ENCODE assay signal across 15 cellular contexts in the genomic region with DNA sequence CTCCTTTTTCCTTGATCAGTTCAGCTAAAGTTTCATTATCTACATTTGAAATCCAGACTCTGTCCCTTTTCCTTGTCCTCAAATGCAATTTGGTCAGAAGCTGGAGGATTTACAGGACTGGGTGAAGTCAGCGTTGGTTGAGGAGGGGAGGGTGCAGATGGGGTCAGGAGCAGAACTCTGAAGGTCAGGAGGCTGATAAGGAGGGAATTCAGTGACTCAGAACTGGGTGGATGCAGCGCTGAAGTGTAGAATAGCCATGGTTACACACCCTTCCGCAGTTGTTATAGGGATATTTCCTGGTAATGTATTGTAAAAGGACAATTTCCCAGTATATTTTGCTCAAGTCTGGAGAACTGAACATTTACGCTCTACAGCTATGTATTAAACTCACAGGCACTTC.
DNase-seq lines count a peak whose midpoint lies in the region; ATAC-seq, FAIRE-seq and TF ChIP-seq lines count a peak whose summit lies in the region.
"Had no signal": no experiment of that assay in that cellular context is flagged by ENCODE, and none has a peak within 500 bp of the region (broad histone marks: within the 10 kb centered on the region; RNA-seq: fewer than 3 reads in every experiment).

No MANE protein-coding gene starts in this region.

- H3K36me3 Mint-ChIP-seq in type B pancreatic cell (no peaks in the 10 kb centered on the region), natural killer cell (no peaks in the 10 kb centered on the region)
- H3K36me3 Mint-ChIP-seq: CD4-positive, alpha-beta memory T cell had no signal

- H3K4me1 ChIP-seq in colonic mucosa: peaks cover 9% of the 10 kb centered on the region
- H3K4me1 ChIP-seq in keratinocyte (ENCODE audit: control insufficient read depth, extremely low read depth, insufficient read depth, low read length): peaks cover 12% of the 10 kb centered on the region
- H3K4me1 ChIP-seq in BE2C: no peaks in the 10 kb centered on the region
- H3K4me1 ChIP-seq in Peyer's patch: no peaks in the 10 kb centered on the region
- H3K4me1 ChIP-seq: HAP-1 had no signal

- H3K9me1 ChIP-seq in keratinocyte (ENCODE audit: control insufficient read depth, extremely low read depth, insufficient read depth, low read length): no peaks in the 10 kb centered on the region

- H3K27ac ChIP-seq in colonic mucosa (peak overlapping the region; percentile 8), keratinocyte (ENCODE audit: control insufficient read depth, insufficient read depth, low read length) (no peak overlapping the region), Peyer's patch (no peak overlapping the region)
- H3K27ac ChIP-seq: SJSA1, WERI-Rb-1 had no signal

- TF ChIP-seq CTCF in colonic mucosa (IDR thresholded peaks at IDR 0.05) (no peak), keratinocyte (optimal IDR thresholded peaks at IDR 0.05 in 1 of 3, IDR thresholded peaks at IDR 0.05 in 1 of 3, conservative IDR thresholded peaks at IDR 0.05 in 1 of 3; ENCODE audit: extremely low read depth in 1 of 3, insufficient read depth in 2 of 3, low read length in 3 of 3) (no peak), type B pancreatic cell (conservative IDR thresholded peaks at IDR 0.05) (no peak), natural killer cell (IDR thresholded peaks at IDR 0.05) (no peak), BE2C (IDR thresholded peaks at IDR 0.05; ENCODE audit: low read depth, low read length) (no peak), Peyer's patch (IDR thresholded peaks at IDR 0.05) (no peak)

- no peaks in the 10 kb centered on the region for H3K79me2 ChIP-seq in keratinocyte (ENCODE audit: control insufficient read depth, insufficient read depth, low read length)

- H3K27me3 ChIP-seq in colonic mucosa (no peaks in the 10 kb centered on the region), keratinocyte (ENCODE audit: control insufficient read depth, extremely low read depth, insufficient read depth, low read length) (no peaks in the 10 kb centered on the region), BE2C (no peaks in the 10 kb centered on the region), Peyer's patch (no peaks in the 10 kb centered on the region)

- DNase-seq in OCI-M1 (lab: John Stamatoyannopoulos, UW) (peak; percentile 23), colonic mucosa (peak; percentile 73), keratinocyte (ENCODE audit: low read depth, low spot score) (no peak), type B pancreatic cell (ENCODE audit: extremely low spot score, unreplicated experiment) (no peak), natural killer cell (no peak), BE2C (no peak), Peyer's patch (no peak)
- DNase-seq: activated CD8-positive, alpha-beta memory T cell treated with anti-CD3 and anti-CD28 coated beads, Interleukin-2, amount 50 U/mL, for 48 hours; CD4-positive, alpha-beta memory T cell; endodermal cell; NCI-H1694 treated with DMSO at 0.1 percent for 48 hours; NCI-H82; WERI-Rb-1 had no signal

- no peaks in the 10 kb centered on the region for H3K9me3 ChIP-seq in colonic mucosa
- peaks cover 2% of the 10 kb centered on the region for H3K9me3 ChIP-seq in keratinocyte (ENCODE audit: control insufficient read depth, low read depth, low read length)
- no peaks in the 10 kb centered on the region for H3K9me3 ChIP-seq in BE2C
- H3K9me3 ChIP-seq in Peyer's patch: no peaks in the 10 kb centered on the region
- H3K9me3 ChIP-seq: HAP-1, SJSA1 had no signal

- TF ChIP-seq POLR2A in Peyer's patch (IDR thresholded peaks at IDR 0.05): no peak

- FAIRE-seq in keratinocyte (lab: Jason Lieb, UNC): peak; percentile 80

- H3K4me3 ChIP-seq in colonic mucosa: no peak overlapping the region
- no peak overlapping the region for H3K4me3 ChIP-seq in keratinocyte (ENCODE audit: control insufficient read depth in 2 of 3, extremely low read depth in 1 of 3, insufficient read depth in 2 of 3, low read depth in 1 of 3, low read length in 3 of 3)
- H3K4me3 ChIP-seq in BE2C (ENCODE audit: low read depth, low read length): no peak overlapping the region
- H3K4me3 ChIP-seq in Peyer's patch: no peak overlapping the region
- H3K4me3 ChIP-seq: HAP-1, SJSA1 had no signal

- H3K27ac Mint-ChIP-seq in type B pancreatic cell (peak overlapping the region; percentile 29), natural killer cell (no peak overlapping the region)
- H3K27ac Mint-ChIP-seq: CD4-positive, alpha-beta memory T cell; endodermal cell had no signal

- ATAC-seq in natural killer cell: no peak

- H2AFZ ChIP-seq in keratinocyte (ENCODE audit: control insufficient read depth, low read length): peak overlapping the region; percentile 12

- H3K9ac ChIP-seq in colonic mucosa (ENCODE audit: low read depth in 2 of 2, low read length in 2 of 2): no peak overlapping the region
- H3K9ac ChIP-seq in keratinocyte (ENCODE audit: control insufficient read depth, extremely low read depth, insufficient read depth, low read length): no peak overlapping the region

- intact Hi-C loops in colonic mucosa (cut with DNase I): no loop called here
- intact Hi-C loops in natural killer cell (cut with micrococcal nuclease): no loop called here

- peaks cover 13% of the 10 kb centered on the region for H3K9me3 Mint-ChIP-seq in type B pancreatic cell
- peaks cover 0 to 2% of the 10 kb centered on the region in 2 donors for H3K9me3 Mint-ChIP-seq in natural killer cell

- no peaks in the 10 kb centered on the region for H3K27me3 Mint-ChIP-seq in type B pancreatic cell
- H3K27me3 Mint-ChIP-seq in natural killer cell (ENCODE audit: low read depth in 2 of 2): peaks cover 3 to 19% of the 10 kb centered on the region in 2 donors

- peaks cover 5% of the 10 kb centered on the region for H3K4me1 Mint-ChIP-seq in type B pancreatic cell (ENCODE audit: unreplicated experiment)
- no peaks in the 10 kb centered on the region for H3K4me1 Mint-ChIP-seq in natural killer cell
- H3K4me1 Mint-ChIP-seq: CD4-positive, alpha-beta memory T cell had no signal

- H4K20me1 ChIP-seq in keratinocyte (ENCODE audit: control insufficient read depth, extremely low read depth, insufficient read depth, low read length): no peaks in the 10 kb centered on the region

- peak overlapping the region; percentile 22 for H3K4me2 ChIP-seq in keratinocyte (ENCODE audit: control insufficient read depth, extremely low read depth, insufficient read depth, low read depth, low read length)

- dilution Hi-C loops in keratinocyte (cut with MboI; ENCODE audit: extremely low pct_ligation_motif_present, low sequenced_read_pairs): no loop called here

- no peaks in the 10 kb centered on the region for H3K36me3 ChIP-seq in colonic mucosa
- no peaks in the 10 kb centered on the region for H3K36me3 ChIP-seq in keratinocyte (ENCODE audit: control insufficient read depth in 2 of 2, extremely low read depth in 1 of 2, insufficient read depth in 2 of 2, low read length in 2 of 2)
- no peaks in the 10 kb centered on the region for H3K36me3 ChIP-seq in BE2C
- no peaks in the 10 kb centered on the region for H3K36me3 ChIP-seq in Peyer's patch
- H3K36me3 ChIP-seq: HAP-1, SJSA1, WERI-Rb-1 had no signal

- H3K4me3 Mint-ChIP-seq in type B pancreatic cell: no peak overlapping the region
- H3K4me3 Mint-ChIP-seq in natural killer cell: no peak overlapping the region
- H3K4me3 Mint-ChIP-seq: CD4-positive, alpha-beta memory T cell; endodermal cell had no signal

Comparison
In these comparisons a context has a peak if more than half of its experiments do, and no peak if none do; other contexts are left out.
1. DNase-seq: peak in OCI-M1 (single experiment) and colonic mucosa (single experiment); none in keratinocyte (single experiment), type B pancreatic cell (single experiment), natural killer cell (single experiment), BE2C (single experiment) and Peyer's patch (0 of 3).